25 cellular contexts compared by ENCODE assay signal in genomic region chr2:59312022-59312421, GRCh38.
"Had no signal": no experiment of that assay in that cellular context is flagged by ENCODE, and none has a peak within 500 bp of the region (broad histone marks: within the 10 kb centered on the region; RNA-seq: fewer than 3 reads in every experiment).

No MANE protein-coding gene starts in this region.

- ATAC-seq: activated CD8-positive, alpha-beta T cell treated with anti-CD3 and anti-CD28 coated beads for 36 hours; activated T-cell treated with anti-CD3 and anti-CD28 coated beads, Interleukin-2, amount 50 U/mL, for 4 hours; activated T-helper 17 cell treated with anti-CD3 and anti-CD28 coated beads, Interleukin-2, amount 50 U/mL, for 72 hours; esophagus mucosa; heart left ventricle; left colon; naive thymus-derived CD4-positive, alpha-beta T cell; right lobe of liver had no signal

- DNase-seq: activated B cell treated with CpG ODN at 0.5 μM for 24 hours; activated CD4-positive, alpha-beta T cell treated with anti-CD3 and anti-CD28 coated beads, Interleukin-2, amount 50 U/mL, for 1 hour; activated CD8-positive, alpha-beta T cell treated with anti-CD3 and anti-CD28 coated beads for 36 hours; activated gamma-delta T cell treated with Interleukin-2 at 50 U/mL for 16 hours; activated naive CD4-positive, alpha-beta T cell treated with anti-CD3 and anti-CD28 coated beads, Interleukin-2, amount 50 U/mL, for 16 hours; activated T-cell treated with anti-CD3 and anti-CD28 coated beads, Interleukin-2, amount 50 U/mL, for 4 hours; amniotic stem cell; brain microvascular endothelial cell; central memory CD4-positive, alpha-beta T cell; endodermal cell; foreskin fibroblast; heart left ventricle; hypothalamus; immature natural killer cell; kidney; left colon; mammary epithelial cell; naive thymus-derived CD4-positive, alpha-beta T cell; ovary; right lobe of liver; stimulated activated CD4-positive, alpha-beta T cell treated with anti-CD3 and anti-CD28 coated beads, Interleukin-2, amount 100 ng/mL, for 48 hours; stimulated activated naive CD4-positive, alpha-beta T cell treated with Interleukin-2 at 50 U/mL for 16 hours; T-helper 9 cell had no signal
